In the genomic region with DNA sequence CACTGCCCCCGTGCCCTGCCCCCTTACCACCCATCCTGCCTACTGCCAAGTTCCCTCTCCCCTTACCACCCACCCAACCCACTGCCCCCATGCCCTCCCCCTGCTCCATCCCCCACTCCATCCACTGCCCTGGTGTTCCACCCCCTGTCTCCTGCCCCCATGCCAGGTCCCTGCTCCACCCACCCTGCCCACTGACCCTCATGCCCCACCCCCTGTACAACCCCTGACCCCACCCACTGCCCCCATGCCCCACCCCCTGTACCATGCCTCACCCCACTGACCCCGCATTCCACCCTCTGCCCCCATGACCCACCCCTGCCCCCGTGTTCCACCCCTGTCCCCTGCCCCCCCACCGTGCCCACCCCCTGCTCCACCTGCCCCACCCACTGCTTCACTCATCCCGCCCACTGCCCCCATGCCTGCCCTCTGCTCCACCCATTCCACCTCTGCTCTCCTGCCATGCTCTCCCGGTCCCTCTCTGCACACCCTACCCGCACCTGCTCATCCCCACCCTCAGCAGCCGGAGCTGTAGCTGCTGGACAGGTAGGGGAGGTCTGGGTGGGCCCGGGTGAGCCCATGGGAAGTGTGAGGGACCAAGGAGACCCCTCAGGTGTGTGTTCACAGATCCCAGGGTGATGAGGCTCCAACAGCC, we compare ENCODE assay signal across 2 cellular contexts.
TF ChIP-seq lines count a peak whose summit lies in the region.

No MANE protein-coding gene starts in this region.

TF ChIP-seq in HCT116, 20 proteins besides CTCF, POLR2A, EP300 and RAD21:
- no peak for TF ChIP-seq CBX3 (IDR thresholded peaks at IDR 0.05; ENCODE audit: low read depth)
- TF ChIP-seq EZH2phosphoT487 (IDR thresholded peaks at IDR 0.05; ENCODE audit: borderline replicate concordance): no peak
- no peak for TF ChIP-seq CEBPB (IDR thresholded peaks at IDR 0.05; ENCODE audit: low read depth)
- no peak for TF ChIP-seq EZH2 (IDR thresholded peaks at IDR 0.05)
- no peak for TF ChIP-seq TCF7L2 (IDR thresholded peaks at IDR 0.05; ENCODE audit: borderline replicate concordance, extremely low read depth, insufficient read depth, insufficient read length)
- TF ChIP-seq, protein P1, sequence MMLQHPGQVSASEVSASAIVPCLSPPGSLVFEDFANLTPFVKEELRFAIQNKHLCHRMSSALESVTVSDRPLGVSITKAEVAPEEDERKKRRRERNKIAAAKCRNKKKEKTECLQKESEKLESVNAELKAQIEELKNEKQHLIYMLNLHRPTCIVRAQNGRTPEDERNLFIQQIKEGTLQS (IDR thresholded peaks at IDR 0.05): no peak
- no peak for TF ChIP-seq YY1 (IDR thresholded peaks at IDR 0.05; ENCODE audit: extremely low read depth, insufficient replicate concordance, low read depth, low read length)
- TF ChIP-seq POLR2AphosphoS5 (IDR thresholded peaks at IDR 0.05; ENCODE audit: low read depth, low read length): no peak
- TF ChIP-seq, protein P2, sequence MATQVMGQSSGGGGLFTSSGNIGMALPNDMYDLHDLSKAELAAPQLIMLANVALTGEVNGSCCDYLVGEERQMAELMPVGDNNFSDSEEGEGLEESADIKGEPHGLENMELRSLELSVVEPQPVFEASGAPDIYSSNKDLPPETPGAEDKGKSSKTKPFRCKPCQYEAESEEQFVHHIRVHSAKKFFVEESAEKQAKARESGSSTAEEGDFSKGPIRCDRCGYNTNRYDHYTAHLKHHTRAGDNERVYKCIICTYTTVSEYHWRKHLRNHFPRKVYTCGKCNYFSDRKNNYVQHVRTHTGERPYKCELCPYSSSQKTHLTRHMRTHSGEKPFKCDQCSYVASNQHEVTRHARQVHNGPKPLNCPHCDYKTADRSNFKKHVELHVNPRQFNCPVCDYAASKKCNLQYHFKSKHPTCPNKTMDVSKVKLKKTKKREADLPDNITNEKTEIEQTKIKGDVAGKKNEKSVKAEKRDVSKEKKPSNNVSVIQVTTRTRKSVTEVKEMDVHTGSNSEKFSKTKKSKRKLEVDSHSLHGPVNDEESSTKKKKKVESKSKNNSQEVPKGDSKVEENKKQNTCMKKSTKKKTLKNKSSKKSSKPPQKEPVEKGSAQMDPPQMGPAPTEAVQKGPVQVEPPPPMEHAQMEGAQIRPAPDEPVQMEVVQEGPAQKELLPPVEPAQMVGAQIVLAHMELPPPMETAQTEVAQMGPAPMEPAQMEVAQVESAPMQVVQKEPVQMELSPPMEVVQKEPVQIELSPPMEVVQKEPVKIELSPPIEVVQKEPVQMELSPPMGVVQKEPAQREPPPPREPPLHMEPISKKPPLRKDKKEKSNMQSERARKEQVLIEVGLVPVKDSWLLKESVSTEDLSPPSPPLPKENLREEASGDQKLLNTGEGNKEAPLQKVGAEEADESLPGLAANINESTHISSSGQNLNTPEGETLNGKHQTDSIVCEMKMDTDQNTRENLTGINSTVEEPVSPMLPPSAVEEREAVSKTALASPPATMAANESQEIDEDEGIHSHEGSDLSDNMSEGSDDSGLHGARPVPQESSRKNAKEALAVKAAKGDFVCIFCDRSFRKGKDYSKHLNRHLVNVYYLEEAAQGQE (IDR thresholded peaks at IDR 0.05; ENCODE audit: low read depth): no peak
- TF ChIP-seq SRF (IDR thresholded peaks at IDR 0.05; ENCODE audit: low read depth): no peak
- no peak for TF ChIP-seq SIN3A (IDR thresholded peaks at IDR 0.05; ENCODE audit: low read depth)
- TF ChIP-seq, protein P3, sequence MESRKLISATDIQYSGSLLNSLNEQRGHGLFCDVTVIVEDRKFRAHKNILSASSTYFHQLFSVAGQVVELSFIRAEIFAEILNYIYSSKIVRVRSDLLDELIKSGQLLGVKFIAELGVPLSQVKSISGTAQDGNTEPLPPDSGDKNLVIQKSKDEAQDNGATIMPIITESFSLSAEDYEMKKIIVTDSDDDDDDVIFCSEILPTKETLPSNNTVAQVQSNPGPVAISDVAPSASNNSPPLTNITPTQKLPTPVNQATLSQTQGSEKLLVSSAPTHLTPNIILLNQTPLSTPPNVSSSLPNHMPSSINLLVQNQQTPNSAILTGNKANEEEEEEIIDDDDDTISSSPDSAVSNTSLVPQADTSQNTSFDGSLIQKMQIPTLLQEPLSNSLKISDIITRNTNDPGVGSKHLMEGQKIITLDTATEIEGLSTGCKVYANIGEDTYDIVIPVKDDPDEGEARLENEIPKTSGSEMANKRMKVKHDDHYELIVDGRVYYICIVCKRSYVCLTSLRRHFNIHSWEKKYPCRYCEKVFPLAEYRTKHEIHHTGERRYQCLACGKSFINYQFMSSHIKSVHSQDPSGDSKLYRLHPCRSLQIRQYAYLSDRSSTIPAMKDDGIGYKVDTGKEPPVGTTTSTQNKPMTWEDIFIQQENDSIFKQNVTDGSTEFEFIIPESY (IDR thresholded peaks at IDR 0.05; ENCODE audit: extremely low read depth, insufficient replicate concordance, low read length): no peak
- TF ChIP-seq, protein P4, sequence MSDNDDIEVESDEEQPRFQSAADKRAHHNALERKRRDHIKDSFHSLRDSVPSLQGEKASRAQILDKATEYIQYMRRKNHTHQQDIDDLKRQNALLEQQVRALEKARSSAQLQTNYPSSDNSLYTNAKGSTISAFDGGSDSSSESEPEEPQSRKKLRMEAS (IDR thresholded peaks at IDR 0.05): no peak
- no peak for TF ChIP-seq JUND (IDR thresholded peaks at IDR 0.05)
- TF ChIP-seq ZFX (IDR thresholded peaks at IDR 0.05): no peak
- TF ChIP-seq EGR1 (IDR thresholded peaks at IDR 0.05; ENCODE audit: low read depth): no peak

TF ChIP-seq in GM12878, 131 proteins besides CTCF, POLR2A, EP300 and RAD21:
- TF ChIP-seq NRF1 (conservative IDR thresholded peaks at IDR 0.05; ENCODE audit: low read depth, low read length): no peak
- TF ChIP-seq, protein P5, sequence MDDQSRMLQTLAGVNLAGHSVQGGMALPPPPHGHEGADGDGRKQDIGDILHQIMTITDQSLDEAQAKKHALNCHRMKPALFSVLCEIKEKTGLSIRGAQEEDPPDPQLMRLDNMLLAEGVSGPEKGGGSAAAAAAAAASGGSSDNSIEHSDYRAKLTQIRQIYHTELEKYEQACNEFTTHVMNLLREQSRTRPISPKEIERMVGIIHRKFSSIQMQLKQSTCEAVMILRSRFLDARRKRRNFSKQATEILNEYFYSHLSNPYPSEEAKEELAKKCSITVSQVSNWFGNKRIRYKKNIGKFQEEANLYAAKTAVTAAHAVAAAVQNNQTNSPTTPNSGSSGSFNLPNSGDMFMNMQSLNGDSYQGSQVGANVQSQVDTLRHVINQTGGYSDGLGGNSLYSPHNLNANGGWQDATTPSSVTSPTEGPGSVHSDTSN (IDR thresholded peaks at IDR 0.05; ENCODE audit: insufficient replicate concordance, low read depth, low read length): no peak
- TF ChIP-seq JUNB (IDR thresholded peaks at IDR 0.05): no peak
- TF ChIP-seq, protein P6, sequence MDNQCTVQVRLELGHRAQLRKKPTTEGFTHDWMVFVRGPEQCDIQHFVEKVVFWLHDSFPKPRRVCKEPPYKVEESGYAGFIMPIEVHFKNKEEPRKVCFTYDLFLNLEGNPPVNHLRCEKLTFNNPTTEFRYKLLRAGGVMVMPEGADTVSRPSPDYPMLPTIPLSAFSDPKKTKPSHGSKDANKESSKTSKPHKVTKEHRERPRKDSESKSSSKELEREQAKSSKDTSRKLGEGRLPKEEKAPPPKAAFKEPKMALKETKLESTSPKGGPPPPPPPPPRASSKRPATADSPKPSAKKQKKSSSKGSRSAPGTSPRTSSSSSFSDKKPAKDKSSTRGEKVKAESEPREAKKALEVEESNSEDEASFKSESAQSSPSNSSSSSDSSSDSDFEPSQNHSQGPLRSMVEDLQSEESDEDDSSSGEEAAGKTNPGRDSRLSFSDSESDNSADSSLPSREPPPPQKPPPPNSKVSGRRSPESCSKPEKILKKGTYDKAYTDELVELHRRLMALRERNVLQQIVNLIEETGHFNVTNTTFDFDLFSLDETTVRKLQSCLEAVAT (IDR thresholded peaks at IDR 0.05): no peak
- TF ChIP-seq, protein P7, sequence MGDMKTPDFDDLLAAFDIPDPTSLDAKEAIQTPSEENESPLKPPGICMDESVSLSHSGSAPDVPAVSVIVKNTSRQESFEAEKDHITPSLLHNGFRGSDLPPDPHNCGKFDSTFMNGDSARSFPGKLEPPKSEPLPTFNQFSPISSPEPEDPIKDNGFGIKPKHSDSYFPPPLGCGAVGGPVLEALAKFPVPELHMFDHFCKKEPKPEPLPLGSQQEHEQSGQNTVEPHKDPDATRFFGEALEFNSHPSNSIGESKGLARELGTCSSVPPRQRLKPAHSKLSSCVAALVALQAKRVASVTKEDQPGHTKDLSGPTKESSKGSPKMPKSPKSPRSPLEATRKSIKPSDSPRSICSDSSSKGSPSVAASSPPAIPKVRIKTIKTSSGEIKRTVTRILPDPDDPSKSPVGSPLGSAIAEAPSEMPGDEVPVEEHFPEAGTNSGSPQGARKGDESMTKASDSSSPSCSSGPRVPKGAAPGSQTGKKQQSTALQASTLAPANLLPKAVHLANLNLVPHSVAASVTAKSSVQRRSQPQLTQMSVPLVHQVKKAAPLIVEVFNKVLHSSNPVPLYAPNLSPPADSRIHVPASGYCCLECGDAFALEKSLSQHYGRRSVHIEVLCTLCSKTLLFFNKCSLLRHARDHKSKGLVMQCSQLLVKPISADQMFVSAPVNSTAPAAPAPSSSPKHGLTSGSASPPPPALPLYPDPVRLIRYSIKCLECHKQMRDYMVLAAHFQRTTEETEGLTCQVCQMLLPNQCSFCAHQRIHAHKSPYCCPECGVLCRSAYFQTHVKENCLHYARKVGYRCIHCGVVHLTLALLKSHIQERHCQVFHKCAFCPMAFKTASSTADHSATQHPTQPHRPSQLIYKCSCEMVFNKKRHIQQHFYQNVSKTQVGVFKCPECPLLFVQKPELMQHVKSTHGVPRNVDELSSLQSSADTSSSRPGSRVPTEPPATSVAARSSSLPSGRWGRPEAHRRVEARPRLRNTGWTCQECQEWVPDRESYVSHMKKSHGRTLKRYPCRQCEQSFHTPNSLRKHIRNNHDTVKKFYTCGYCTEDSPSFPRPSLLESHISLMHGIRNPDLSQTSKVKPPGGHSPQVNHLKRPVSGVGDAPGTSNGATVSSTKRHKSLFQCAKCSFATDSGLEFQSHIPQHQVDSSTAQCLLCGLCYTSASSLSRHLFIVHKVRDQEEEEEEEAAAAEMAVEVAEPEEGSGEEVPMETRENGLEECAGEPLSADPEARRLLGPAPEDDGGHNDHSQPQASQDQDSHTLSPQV (IDR thresholded peaks at IDR 0.05): no peak
- no peak for TF ChIP-seq CBFB (IDR thresholded peaks at IDR 0.05; ENCODE audit: low read depth)
- TF ChIP-seq, protein P8, sequence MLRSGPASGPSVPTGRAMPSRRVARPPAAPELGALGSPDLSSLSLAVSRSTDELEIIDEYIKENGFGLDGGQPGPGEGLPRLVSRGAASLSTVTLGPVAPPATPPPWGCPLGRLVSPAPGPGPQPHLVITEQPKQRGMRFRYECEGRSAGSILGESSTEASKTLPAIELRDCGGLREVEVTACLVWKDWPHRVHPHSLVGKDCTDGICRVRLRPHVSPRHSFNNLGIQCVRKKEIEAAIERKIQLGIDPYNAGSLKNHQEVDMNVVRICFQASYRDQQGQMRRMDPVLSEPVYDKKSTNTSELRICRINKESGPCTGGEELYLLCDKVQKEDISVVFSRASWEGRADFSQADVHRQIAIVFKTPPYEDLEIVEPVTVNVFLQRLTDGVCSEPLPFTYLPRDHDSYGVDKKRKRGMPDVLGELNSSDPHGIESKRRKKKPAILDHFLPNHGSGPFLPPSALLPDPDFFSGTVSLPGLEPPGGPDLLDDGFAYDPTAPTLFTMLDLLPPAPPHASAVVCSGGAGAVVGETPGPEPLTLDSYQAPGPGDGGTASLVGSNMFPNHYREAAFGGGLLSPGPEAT (IDR thresholded peaks at IDR 0.05; ENCODE audit: low read depth): no peak
- TF ChIP-seq, protein P9, sequence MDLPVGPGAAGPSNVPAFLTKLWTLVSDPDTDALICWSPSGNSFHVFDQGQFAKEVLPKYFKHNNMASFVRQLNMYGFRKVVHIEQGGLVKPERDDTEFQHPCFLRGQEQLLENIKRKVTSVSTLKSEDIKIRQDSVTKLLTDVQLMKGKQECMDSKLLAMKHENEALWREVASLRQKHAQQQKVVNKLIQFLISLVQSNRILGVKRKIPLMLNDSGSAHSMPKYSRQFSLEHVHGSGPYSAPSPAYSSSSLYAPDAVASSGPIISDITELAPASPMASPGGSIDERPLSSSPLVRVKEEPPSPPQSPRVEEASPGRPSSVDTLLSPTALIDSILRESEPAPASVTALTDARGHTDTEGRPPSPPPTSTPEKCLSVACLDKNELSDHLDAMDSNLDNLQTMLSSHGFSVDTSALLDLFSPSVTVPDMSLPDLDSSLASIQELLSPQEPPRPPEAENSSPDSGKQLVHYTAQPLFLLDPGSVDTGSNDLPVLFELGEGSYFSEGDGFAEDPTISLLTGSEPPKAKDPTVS (IDR thresholded peaks at IDR 0.05; ENCODE audit: low read depth, low read length): no peak
